9 cellular contexts compared by ENCODE assay signal in genomic region chr9:104765138-104765537, GRCh38. TPM values are rescaled to one million over a fixed set of nuclear protein-coding genes. Genes with fewer than 3 reads are reported as not detected.
A peak's percentile ranks its signal among the peaks of the same experiment; 100 is the strongest.
DNase-seq lines count a peak whose midpoint lies in the region; ATAC-seq lines count a peak whose summit lies in the region.
"Had no signal": no experiment of that assay in that cellular context is flagged by ENCODE, and none has a peak within 500 bp of the region (broad histone marks: within the 10 kb centered on the region; RNA-seq: fewer than 3 reads in every experiment).

No MANE protein-coding gene starts in this region.

- no peaks in the 10 kb centered on the region for H3K36me3 ChIP-seq in rectal smooth muscle tissue (ENCODE audit: control insufficient read depth, insufficient read depth, low read length)

- H3K36me3 Mint-ChIP-seq in activated CD8-positive, alpha-beta memory T cell treated with anti-CD3 and anti-CD28 coated beads, Interleukin-2, amount 10 ng/mL, durations not matched to agents 7 days and 5 days: peaks cover 2% of the 10 kb centered on the region
- H3K36me3 Mint-ChIP-seq in activated T-helper 1 cell treated with anti-CD3 and anti-CD28 coated beads, Interleukin-12 subunit alpha, Interleukin-12 subunit beta, Interleukin-2, Interleukin-4 antibody, amounts not matched to agents 30 ng/mL and 10 ng/mL and 1 ng/mL, durations not matched to agents 14 hours and 24 hours and 36 hours (ENCODE audit: low read depth): peaks cover 4% of the 10 kb centered on the region

- intact Hi-C loops in activated T-helper 1 cell treated with anti-CD3 and anti-CD28 coated beads, Interleukin-12 subunit alpha, Interleukin-12 subunit beta, Interleukin-2, Interleukin-4 antibody, amounts not matched to agents 30 ng/mL and 10 ng/mL and 1 ng/mL, durations not matched to agents 14 hours and 24 hours and 36 hours (cut with micrococcal nuclease): loop anchor here (10.0 kb wide), 1 partner anchor 160 kb away; the partner anchor contains the start of gene ABCA1

- CTCF ChIA-PET in activated CD8-positive, alpha-beta memory T cell treated with anti-CD3 and anti-CD28 coated beads, Interleukin-2, amount 10 ng/mL, durations not matched to agents 7 days and 5 days (lab: Charles Lee): no interaction called here

- H3K4me1 Mint-ChIP-seq in activated CD8-positive, alpha-beta memory T cell treated with anti-CD3 and anti-CD28 coated beads, Interleukin-2, amount 10 ng/mL, durations not matched to agents 7 days and 5 days: peaks cover 6% of the 10 kb centered on the region
- H3K4me1 Mint-ChIP-seq in activated T-helper 1 cell treated with anti-CD3 and anti-CD28 coated beads, Interleukin-12 subunit alpha, Interleukin-12 subunit beta, Interleukin-2, Interleukin-4 antibody, amounts not matched to agents 30 ng/mL and 10 ng/mL and 1 ng/mL, durations not matched to agents 14 hours and 24 hours and 36 hours (ENCODE audit: low read depth): peaks cover 8% of the 10 kb centered on the region

- peak overlapping the region; percentile 27 for H3K4me3 ChIP-seq in rectal smooth muscle tissue (ENCODE audit: low read length)

- H3K4me1 ChIP-seq in rectal smooth muscle tissue (ENCODE audit: control insufficient read depth, insufficient read depth, low read length): no peaks in the 10 kb centered on the region

- ATAC-seq in activated CD8-positive, alpha-beta memory T cell treated with anti-CD3 and anti-CD28 coated beads, Interleukin-2, amount 10 ng/mL, durations not matched to agents 7 days and 5 days: no peak
- peak; percentile 31 for ATAC-seq in HG02678 (IDR thresholded peaks at IDR 0.05; ENCODE audit: unreplicated experiment)
- ATAC-seq in HG02759 (IDR thresholded peaks at IDR 0.05; ENCODE audit: unreplicated experiment): no peak
- ATAC-seq in GM21526 (IDR thresholded peaks at IDR 0.05; ENCODE audit: low FRiP score, unreplicated experiment): no peak

- H3K27ac ChIP-seq in rectal smooth muscle tissue (ENCODE audit: low read depth, low read length): no peak overlapping the region

- H3K27me3 Mint-ChIP-seq in activated CD8-positive, alpha-beta memory T cell treated with anti-CD3 and anti-CD28 coated beads, Interleukin-2, amount 10 ng/mL, durations not matched to agents 7 days and 5 days: no peaks in the 10 kb centered on the region
- peaks cover 10% of the 10 kb centered on the region for H3K27me3 Mint-ChIP-seq in activated T-helper 1 cell treated with anti-CD3 and anti-CD28 coated beads, Interleukin-12 subunit alpha, Interleukin-12 subunit beta, Interleukin-2, Interleukin-4 antibody, amounts not matched to agents 30 ng/mL and 10 ng/mL and 1 ng/mL, durations not matched to agents 14 hours and 24 hours and 36 hours (ENCODE audit: insufficient read depth)

- H3K27ac Mint-ChIP-seq in activated CD8-positive, alpha-beta memory T cell treated with anti-CD3 and anti-CD28 coated beads, Interleukin-2, amount 10 ng/mL, durations not matched to agents 7 days and 5 days: no peak overlapping the region
- H3K27ac Mint-ChIP-seq in activated T-helper 1 cell treated with anti-CD3 and anti-CD28 coated beads, Interleukin-12 subunit alpha, Interleukin-12 subunit beta, Interleukin-2, Interleukin-4 antibody, amounts not matched to agents 30 ng/mL and 10 ng/mL and 1 ng/mL, durations not matched to agents 14 hours and 24 hours and 36 hours: no peak overlapping the region

- DNase-seq in activated CD8-positive, alpha-beta memory T cell treated with anti-CD3 and anti-CD28 coated beads, Interleukin-2, amount 10 ng/mL, durations not matched to agents 7 days and 5 days: no peak
- no peak for DNase-seq in activated CD8-positive, alpha-beta memory T cell treated with anti-CD3 and anti-CD28 coated beads for 24 hours
- no peak for DNase-seq in activated T-helper 1 cell treated with anti-CD3 and anti-CD28 coated beads, Interleukin-12 subunit alpha, Interleukin-12 subunit beta, Interleukin-2, Interleukin-4 antibody, amounts not matched to agents 30 ng/mL and 10 ng/mL and 1 ng/mL, durations not matched to agents 14 hours and 24 hours and 36 hours (ENCODE audit: low spot score)
- DNase-seq in NCI-H2081 treated with DMSO at 0.1 percent for 48 hours (lab: John Stamatoyannopoulos, UW): no peak
- DNase-seq: cerebellar nuclear complex had no signal

- H3K9me3 Mint-ChIP-seq in activated CD8-positive, alpha-beta memory T cell treated with anti-CD3 and anti-CD28 coated beads, Interleukin-2, amount 10 ng/mL, durations not matched to agents 7 days and 5 days (ENCODE audit: low read depth): no peaks in the 10 kb centered on the region
- no peaks in the 10 kb centered on the region for H3K9me3 Mint-ChIP-seq in activated T-helper 1 cell treated with anti-CD3 and anti-CD28 coated beads, Interleukin-12 subunit alpha, Interleukin-12 subunit beta, Interleukin-2, Interleukin-4 antibody, amounts not matched to agents 30 ng/mL and 10 ng/mL and 1 ng/mL, durations not matched to agents 14 hours and 24 hours and 36 hours

- peak overlapping the region; percentile 92 for H3K4me3 Mint-ChIP-seq in activated CD8-positive, alpha-beta memory T cell treated with anti-CD3 and anti-CD28 coated beads, Interleukin-2, amount 10 ng/mL, durations not matched to agents 7 days and 5 days
- peak overlapping the region; percentile 91 for H3K4me3 Mint-ChIP-seq in activated T-helper 1 cell treated with anti-CD3 and anti-CD28 coated beads, Interleukin-12 subunit alpha, Interleukin-12 subunit beta, Interleukin-2, Interleukin-4 antibody, amounts not matched to agents 30 ng/mL and 10 ng/mL and 1 ng/mL, durations not matched to agents 14 hours and 24 hours and 36 hours

- H3K27me3 ChIP-seq in rectal smooth muscle tissue (ENCODE audit: control insufficient read depth, insufficient read depth, low read length): no peaks in the 10 kb centered on the region

- H3K9ac ChIP-seq in rectal smooth muscle tissue (ENCODE audit: low read length): no peak overlapping the region

RNA-seq across cellular contexts. Expression of gene NIPSNAP3B, which starts 1.2 kb away (rescaled TPM):
- total RNA-seq in activated CD8-positive, alpha-beta memory T cell treated with anti-CD3 and anti-CD28 coated beads, Interleukin-2, amount 10 ng/mL, durations not matched to agents 7 days and 5 days: 1 to 10 TPM in 1 of 2 experiments, under 1 TPM in 1; 0.91 to 1.1 TPM
- 0.36 and 0.47 TPM in 2 replicates for total RNA-seq in activated T-helper 1 cell treated with anti-CD3 and anti-CD28 coated beads, Interleukin-12 subunit alpha, Interleukin-12 subunit beta, Interleukin-2, Interleukin-4 antibody, amounts not matched to agents 30 ng/mL and 10 ng/mL and 1 ng/mL, durations not matched to agents 14 hours and 24 hours and 36 hours

RNA-seq across cellular contexts. Expression of gene NIPSNAP3A, which starts 17.7 kb away (rescaled TPM):
- total RNA-seq in activated CD8-positive, alpha-beta memory T cell treated with anti-CD3 and anti-CD28 coated beads, Interleukin-2, amount 10 ng/mL, durations not matched to agents 7 days and 5 days: 10 to 100 TPM; 14.1 to 16.2 TPM
- 8.3 and 9.2 TPM in 2 replicates for total RNA-seq in activated T-helper 1 cell treated with anti-CD3 and anti-CD28 coated beads, Interleukin-12 subunit alpha, Interleukin-12 subunit beta, Interleukin-2, Interleukin-4 antibody, amounts not matched to agents 30 ng/mL and 10 ng/mL and 1 ng/mL, durations not matched to agents 14 hours and 24 hours and 36 hours
